ENCODE assay signal across 23 cellular contexts in the genomic region with DNA sequence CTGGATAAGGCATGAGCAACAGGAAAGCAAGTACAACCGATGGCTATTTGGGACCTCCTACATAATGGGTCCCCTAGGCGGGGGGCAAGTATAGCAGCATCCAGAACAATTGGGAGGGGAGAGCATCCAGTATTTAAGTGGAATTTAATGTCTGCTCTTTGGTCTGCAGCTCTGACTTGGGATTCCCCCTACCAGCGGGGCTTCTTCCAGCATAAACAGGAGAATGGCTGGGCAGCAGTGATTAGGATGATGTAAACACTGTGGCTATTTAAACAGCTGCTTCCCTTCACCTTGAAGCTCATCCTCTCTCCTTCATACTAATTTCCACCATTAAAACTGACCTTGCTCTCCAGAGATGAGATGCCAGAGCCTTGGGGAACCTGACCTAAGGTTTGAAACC.
A peak's percentile ranks its signal among the peaks of the same experiment; 100 is the strongest.
DNase-seq lines count a peak whose midpoint lies in the region; ATAC-seq and TF ChIP-seq lines count a peak whose summit lies in the region.
"Had no signal": no experiment of that assay in that cellular context is flagged by ENCODE, and none has a peak within 500 bp of the region (broad histone marks: within the 10 kb centered on the region; RNA-seq: fewer than 3 reads in every experiment).

No MANE protein-coding gene starts in this region.

- H3K36me3 ChIP-seq in GM23338 (ENCODE audit: insufficient read depth) = no peaks in the 10 kb centered on the region
- H3K36me3 ChIP-seq: tibial nerve, WERI-Rb-1 had no signal

- H3K4me2 ChIP-seq in GM23338 = no peak overlapping the region
- H3K4me2 ChIP-seq: hepatocyte, PC-9 had no signal

- ATAC-seq in GM23338 (peak; percentile 69), HG02588 (IDR thresholded peaks at IDR 0.05; ENCODE audit: unreplicated experiment) (no peak), GM21717 (IDR thresholded peaks at IDR 0.05; ENCODE audit: unreplicated experiment) (no peak)
- ATAC-seq: naive thymus-derived CD8-positive, alpha-beta T cell; stimulated activated naive CD8-positive, alpha-beta T cell treated with anti-CD3 and anti-CD28 coated beads, Interleukin-15, Interleukin-2, amounts not matched to agents 100 U/mL and 50 U/mL, for 24 hours had no signal

- H3K9me3 Mint-ChIP-seq in GM23338 = no peaks in the 10 kb centered on the region
- H3K9me3 Mint-ChIP-seq: activated CD4-positive, alpha-beta memory T cell treated with anti-CD3 and anti-CD28 coated beads for 36 hours; H9; naive thymus-derived CD8-positive, alpha-beta T cell had no signal

- H3K36me3 Mint-ChIP-seq in GM23338 (ENCODE audit: low read depth) = no peaks in the 10 kb centered on the region
- H3K36me3 Mint-ChIP-seq: activated CD4-positive, alpha-beta memory T cell treated with anti-CD3 and anti-CD28 coated beads for 36 hours; naive thymus-derived CD8-positive, alpha-beta T cell had no signal

- TF ChIP-seq CTCF in GM23338 (conservative IDR thresholded peaks at IDR 0.05; ENCODE audit: low read depth in 2 of 2) (no peak), astrocyte of the spinal cord (IDR thresholded peaks at IDR 0.05; ENCODE audit: low read depth, low read length) (no peak)

- peak overlapping the region; percentile 9 for H3K27ac Mint-ChIP-seq in GM23338
- H3K27ac Mint-ChIP-seq: activated CD4-positive, alpha-beta memory T cell treated with anti-CD3 and anti-CD28 coated beads for 36 hours; H9; naive thymus-derived CD8-positive, alpha-beta T cell had no signal

- no peaks in the 10 kb centered on the region for H3F3A ChIP-seq in GM23338 (replicated peaks; ENCODE audit: low read depth)

- no peak overlapping the region for H3K27ac ChIP-seq in GM23338 (ENCODE audit: low read depth)
- H3K27ac ChIP-seq: coronary artery, hepatocyte, PC-9, tibial nerve, WERI-Rb-1 had no signal

- no peaks in the 10 kb centered on the region for H3K79me2 ChIP-seq in GM23338 (replicated peaks; ENCODE audit: insufficient read depth)
- H3K79me2 ChIP-seq: hepatocyte had no signal

- no peaks in the 10 kb centered on the region; the same call in 1 of the 2 replicates for H3K4me1 ChIP-seq in GM23338 (ENCODE audit: insufficient read depth)
- H3K4me1 ChIP-seq: tibial nerve had no signal

- no peak overlapping the region for H3K4me3 ChIP-seq in GM23338
- no peak overlapping the region for H3K4me3 ChIP-seq in astrocyte of the spinal cord (ENCODE audit: low read depth, low read length)
- H3K4me3 ChIP-seq: coronary artery, hepatocyte, PC-9, tibial nerve had no signal

- no peaks in the 10 kb centered on the region for H3K27me3 Mint-ChIP-seq in GM23338 (ENCODE audit: insufficient read depth, low read depth, poor library complexity)

- no peaks in the 10 kb centered on the region for H3K9me2 ChIP-seq in GM23338 (ENCODE audit: insufficient read depth)

- in situ Hi-C loops in astrocyte of the spinal cord (cut with HindIII; ENCODE audit: low sequenced_read_pairs) = no loop called here

- peak; percentile 9 for DNase-seq in GM23338 (ENCODE audit: low spot score)
- DNase-seq in NCI-H2227 (lab: John Stamatoyannopoulos, UW; ENCODE audit: unreplicated experiment) = peak; percentile 26
- DNase-seq in astrocyte of the spinal cord (ENCODE audit: low read depth, low spot score) = peak; percentile 78
- DNase-seq in lung microvascular endothelial cell (ENCODE audit: low read depth in 2 of 2) = peak; percentile 17 to 81
- no peak for DNase-seq in LoVo (ENCODE audit: low spot score)
- no peak for DNase-seq in NCI-H187 (lab: John Stamatoyannopoulos, UW)
- DNase-seq: activated CD4-positive, alpha-beta memory T cell treated with anti-CD3 and anti-CD28 coated beads for 36 hours; activated naive CD4-positive, alpha-beta T cell; activated T-cell treated with anti-CD3 and anti-CD28 coated beads for 4 hours; H9; naive thymus-derived CD8-positive, alpha-beta T cell; NCI-H1694; NCI-H82; PC-9; stimulated activated CD4-positive, alpha-beta T cell treated with anti-CD3 and anti-CD28 coated beads, Interleukin-2, amount 100 ng/mL, for 24 hours; stimulated activated naive CD8-positive, alpha-beta T cell treated with anti-CD3 and anti-CD28 coated beads, Interleukin-15, Interleukin-2, amounts not matched to agents 100 U/mL and 50 U/mL, for 24 hours; T-helper 2 cell; WERI-Rb-1 had no signal

- H3K27me3 ChIP-seq in GM23338 (ENCODE audit: insufficient read depth) = no peaks in the 10 kb centered on the region
- H3K27me3 ChIP-seq: hepatocyte, tibial nerve had no signal

- peaks cover 15% of the 10 kb centered on the region for H3K4me1 Mint-ChIP-seq in GM23338
- H3K4me1 Mint-ChIP-seq: naive thymus-derived CD8-positive, alpha-beta T cell had no signal

- H3K4me3 Mint-ChIP-seq in GM23338 = no peak overlapping the region
- H3K4me3 Mint-ChIP-seq: activated CD4-positive, alpha-beta memory T cell treated with anti-CD3 and anti-CD28 coated beads for 36 hours; H9; naive thymus-derived CD8-positive, alpha-beta T cell had no signal

- H4K20me1 ChIP-seq in GM23338 (replicated peaks; ENCODE audit: insufficient read depth) = no peaks in the 10 kb centered on the region

- H2AFZ ChIP-seq in GM23338 = peak overlapping the region; percentile 20
- H2AFZ ChIP-seq: hepatocyte, PC-9 had no signal

TF ChIP-seq in GM23338, 12 proteins besides CTCF, POLR2A, EP300 and RAD21 (continues in another document):
- TF ChIP-seq ZNF114 (CRISPR knock-in tag; IDR thresholded peaks at IDR 0.05) (no peak), NANOG (IDR thresholded peaks at IDR 0.05; ENCODE audit: borderline replicate concordance) (no peak), EZH2 (IDR thresholded peaks at IDR 0.05; ENCODE audit: low read depth, unreplicated experiment) (no peak), ZNF331 (CRISPR knock-in tag; IDR thresholded peaks at IDR 0.05; ENCODE audit: low read depth) (no peak), EZH2phosphoT487 (IDR thresholded peaks at IDR 0.05; ENCODE audit: unreplicated experiment) (no peak), JUNB (IDR thresholded peaks at IDR 0.05; ENCODE audit: unreplicated experiment) (no peak)
- TF ChIP-seq, protein P1, sequence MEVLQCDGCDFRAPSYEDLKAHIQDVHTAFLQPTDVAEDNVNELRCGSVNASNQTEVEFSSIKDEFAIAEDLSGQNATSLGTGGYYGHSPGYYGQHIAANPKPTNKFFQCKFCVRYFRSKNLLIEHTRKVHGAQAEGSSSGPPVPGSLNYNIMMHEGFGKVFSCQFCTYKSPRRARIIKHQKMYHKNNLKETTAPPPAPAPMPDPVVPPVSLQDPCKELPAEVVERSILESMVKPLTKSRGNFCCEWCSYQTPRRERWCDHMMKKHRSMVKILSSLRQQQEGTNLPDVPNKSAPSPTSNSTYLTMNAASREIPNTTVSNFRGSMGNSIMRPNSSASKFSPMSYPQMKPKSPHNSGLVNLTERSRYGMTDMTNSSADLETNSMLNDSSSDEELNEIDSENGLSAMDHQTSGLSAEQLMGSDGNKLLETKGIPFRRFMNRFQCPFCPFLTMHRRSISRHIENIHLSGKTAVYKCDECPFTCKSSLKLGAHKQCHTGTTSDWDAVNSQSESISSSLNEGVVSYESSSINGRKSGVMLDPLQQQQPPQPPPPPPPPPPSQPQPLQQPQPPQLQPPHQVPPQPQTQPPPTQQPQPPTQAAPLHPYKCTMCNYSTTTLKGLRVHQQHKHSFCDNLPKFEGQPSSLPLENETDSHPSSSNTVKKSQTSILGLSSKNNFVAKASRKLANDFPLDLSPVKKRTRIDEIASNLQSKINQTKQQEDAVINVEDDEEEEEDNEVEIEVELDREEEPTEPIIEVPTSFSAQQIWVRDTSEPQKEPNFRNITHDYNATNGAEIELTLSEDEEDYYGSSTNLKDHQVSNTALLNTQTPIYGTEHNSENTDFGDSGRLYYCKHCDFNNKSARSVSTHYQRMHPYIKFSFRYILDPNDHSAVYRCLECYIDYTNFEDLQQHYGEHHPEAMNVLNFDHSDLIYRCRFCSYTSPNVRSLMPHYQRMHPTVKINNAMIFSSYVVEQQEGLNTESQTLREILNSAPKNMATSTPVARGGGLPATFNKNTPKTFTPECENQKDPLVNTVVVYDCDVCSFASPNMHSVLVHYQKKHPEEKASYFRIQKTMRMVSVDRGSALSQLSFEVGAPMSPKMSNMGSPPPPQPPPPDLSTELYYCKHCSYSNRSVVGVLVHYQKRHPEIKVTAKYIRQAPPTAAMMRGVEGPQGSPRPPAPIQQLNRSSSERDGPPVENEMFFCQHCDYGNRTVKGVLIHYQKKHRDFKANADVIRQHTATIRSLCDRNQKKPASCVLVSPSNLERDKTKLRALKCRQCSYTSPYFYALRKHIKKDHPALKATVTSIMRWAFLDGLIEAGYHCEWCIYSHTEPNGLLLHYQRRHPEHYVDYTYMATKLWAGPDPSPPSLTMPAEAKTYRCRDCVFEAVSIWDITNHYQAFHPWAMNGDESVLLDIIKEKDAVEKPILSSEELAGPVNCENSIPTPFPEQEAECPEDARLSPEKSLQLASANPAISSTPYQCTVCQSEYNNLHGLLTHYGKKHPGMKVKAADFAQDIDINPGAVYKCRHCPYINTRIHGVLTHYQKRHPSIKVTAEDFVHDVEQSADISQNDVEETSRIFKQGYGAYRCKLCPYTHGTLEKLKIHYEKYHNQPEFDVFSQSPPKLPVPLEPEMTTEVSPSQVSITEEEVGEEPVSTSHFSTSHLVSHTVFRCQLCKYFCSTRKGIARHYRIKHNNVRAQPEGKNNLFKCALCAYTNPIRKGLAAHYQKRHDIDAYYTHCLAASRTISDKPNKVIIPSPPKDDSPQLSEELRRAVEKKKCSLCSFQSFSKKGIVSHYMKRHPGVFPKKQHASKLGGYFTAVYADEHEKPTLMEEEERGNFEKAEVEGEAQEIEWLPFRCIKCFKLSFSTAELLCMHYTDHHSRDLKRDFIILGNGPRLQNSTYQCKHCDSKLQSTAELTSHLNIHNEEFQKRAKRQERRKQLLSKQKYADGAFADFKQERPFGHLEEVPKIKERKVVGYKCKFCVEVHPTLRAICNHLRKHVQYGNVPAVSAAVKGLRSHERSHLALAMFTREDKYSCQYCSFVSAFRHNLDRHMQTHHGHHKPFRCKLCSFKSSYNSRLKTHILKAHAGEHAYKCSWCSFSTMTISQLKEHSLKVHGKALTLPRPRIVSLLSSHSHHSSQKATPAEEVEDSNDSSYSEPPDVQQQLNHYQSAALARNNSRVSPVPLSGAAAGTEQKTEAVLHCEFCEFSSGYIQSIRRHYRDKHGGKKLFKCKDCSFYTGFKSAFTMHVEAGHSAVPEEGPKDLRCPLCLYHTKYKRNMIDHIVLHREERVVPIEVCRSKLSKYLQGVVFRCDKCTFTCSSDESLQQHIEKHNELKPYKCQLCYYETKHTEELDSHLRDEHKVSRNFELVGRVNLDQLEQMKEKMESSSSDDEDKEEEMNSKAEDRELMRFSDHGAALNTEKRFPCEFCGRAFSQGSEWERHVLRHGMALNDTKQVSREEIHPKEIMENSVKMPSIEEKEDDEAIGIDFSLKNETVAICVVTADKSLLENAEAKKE (CRISPR knock-in tag; IDR thresholded peaks at IDR 0.05) = no peak

Comparison
In these comparisons a context has a peak if more than half of its experiments do, and no peak if none do; other contexts are left out.
1. DNase-seq: peak in GM23338 (single experiment), NCI-H2227 (single experiment), astrocyte of the spinal cord (single experiment) and lung microvascular endothelial cell (2 of 2); none in LoVo (single experiment) and NCI-H187 (0 of 2).